Comparison of ENCODE assay signal across 19 cellular contexts in genomic region chr2:236940497-236940896, GRCh38.
"Had no signal": no experiment of that assay in that cellular context is flagged by ENCODE, and none has a peak within 500 bp of the region (broad histone marks: within the 10 kb centered on the region; RNA-seq: fewer than 3 reads in every experiment).

No MANE protein-coding gene starts in this region.

- H3K4me1 ChIP-seq: gastroesophageal sphincter, heart left ventricle, prostate gland, stomach, suprapubic skin, tibial nerve, uterus had no signal

- H3K9me3 ChIP-seq: gastroesophageal sphincter, heart left ventricle, ovary, prostate gland, stomach, suprapubic skin, tibial nerve, uterus had no signal

- H3K4me3 ChIP-seq: cardiac muscle cell, gastroesophageal sphincter, heart left ventricle, ovary, prostate gland, stomach, suprapubic skin, tibial nerve, uterus had no signal

- ATAC-seq: activated CD4-positive, alpha-beta T cell treated with anti-CD3 and anti-CD28 coated beads for 36 hours; effector memory CD8-positive, alpha-beta T cell; gastroesophageal sphincter; heart left ventricle; WTC11 had no signal

- H3K36me3 ChIP-seq: cardiac muscle cell, gastroesophageal sphincter, heart left ventricle, ovary, prostate gland, stomach, suprapubic skin, tibial nerve, uterus had no signal

- H3K27me3 ChIP-seq: cardiac muscle cell, heart left ventricle, ovary, tibial nerve, uterus had no signal

- DNase-seq: activated CD4-positive, alpha-beta T cell treated with anti-CD3 and anti-CD28 coated beads for 36 hours; activated CD4-positive, alpha-beta T cell treated with anti-CD3 and anti-CD28 coated beads, Interleukin-2, amount 50 U/mL, for 4 hours; activated effector memory CD4-positive, alpha-beta T cell treated with anti-CD3 and anti-CD28 coated beads, Interleukin-2, amount 50 U/mL, for 16 hours; activated naive CD4-positive, alpha-beta T cell treated with anti-CD3 and anti-CD28 coated beads, Interleukin-2, amount 10 ng/mL, durations not matched to agents 7 days and 5 days; amygdala; effector memory CD8-positive, alpha-beta T cell; heart left ventricle; naive thymus-derived CD4-positive, alpha-beta T cell; ovary; stimulated activated CD4-positive, alpha-beta T cell treated with anti-CD3 and anti-CD28 coated beads, Interleukin-4, amount 100 ng/mL, for 4 hours; stomach; T-helper 1 cell; uterus had no signal

- H3K27ac ChIP-seq: cardiac muscle cell, heart left ventricle, ovary, prostate gland, stomach, suprapubic skin, tibial nerve, uterus had no signal
